1 cellular context compared by ENCODE assay signal in the genomic region with DNA sequence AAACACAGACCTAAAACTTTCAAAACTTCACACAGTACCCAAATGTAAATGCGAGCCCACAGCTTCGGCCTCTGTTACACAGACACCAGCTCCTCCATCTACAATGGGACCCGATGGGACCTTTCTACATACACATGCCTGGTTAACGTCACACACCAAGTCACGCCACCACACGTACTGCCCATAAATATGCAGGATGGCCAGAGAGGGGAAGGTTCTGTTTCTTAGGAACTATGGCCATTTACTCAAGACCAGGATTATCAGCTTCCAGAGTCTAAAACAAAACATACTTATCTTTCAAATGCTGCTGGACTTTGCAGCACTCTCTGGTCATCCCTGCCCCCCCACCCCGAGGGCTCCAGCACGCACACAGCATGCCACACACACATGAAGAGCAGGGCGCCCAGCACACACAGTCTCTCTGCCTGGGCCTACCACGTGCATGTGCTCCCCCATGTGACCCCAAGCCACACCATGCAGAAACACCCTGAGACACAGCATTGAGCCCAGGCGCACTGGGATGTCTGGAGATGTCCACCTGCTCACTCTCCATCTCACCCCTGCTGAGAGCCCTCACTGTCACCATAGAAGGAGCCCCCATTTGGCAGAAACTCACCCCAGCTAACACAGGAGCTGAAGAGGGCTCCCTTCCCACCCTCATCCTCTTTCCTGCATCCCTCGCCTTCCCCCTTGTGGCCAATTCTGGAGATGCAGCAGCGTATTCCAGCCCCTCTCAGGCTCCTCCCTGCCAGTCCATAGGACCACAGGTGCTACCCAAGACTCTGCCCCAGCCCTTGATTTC.
A peak's percentile ranks its signal among the peaks of the same experiment; 100 is the strongest.
TF ChIP-seq lines count a peak whose summit lies in the region.

No MANE protein-coding gene starts in this region.

TF ChIP-seq in K562, 482 proteins besides CTCF, POLR2A, EP300 and RAD21 (continued from another document and continues in another):
- TF ChIP-seq ZBTB2 (IDR thresholded peaks at IDR 0.05) (no peak), KLF16 (IDR thresholded peaks at IDR 0.05) (peak; percentile 44; the same call in 1 of the 2 replicates), SIN3B (IDR thresholded peaks at IDR 0.05; ENCODE audit: low read depth) (no peak), TBP (optimal IDR thresholded peaks at IDR 0.05; ENCODE audit: low read depth, low read length) (peak; percentile 62), ZBTB43 (CRISPR knock-in tag; IDR thresholded peaks at IDR 0.05) (no peak), ZNF263 (CRISPR knock-in tag; IDR thresholded peaks at IDR 0.05; ENCODE audit: borderline replicate concordance) (peak; percentile 90; the same call in 1 of the 2 replicates), CC2D1A (IDR thresholded peaks at IDR 0.05) (peak; percentile 70; the same call in 1 of the 2 replicates), FOXM1 (IDR thresholded peaks at IDR 0.05; ENCODE audit: low read depth) (no peak), FOXM1 (CRISPR knock-in tag; IDR thresholded peaks at IDR 0.05; ENCODE audit: low read depth) (0 out of 2 replicates have a peak, but pooled peaks have one; percentile 5), HDAC1 (IDR thresholded peaks at IDR 0.05) (peak in 1 of 2 experiments; percentile 37; a peak in 2 of 4 replicates), ZNF253 (CRISPR knock-in tag; conservative IDR thresholded peaks at IDR 0.05) (no peak), THRAP3 (IDR thresholded peaks at IDR 0.05; ENCODE audit: borderline replicate concordance) (0 out of 2 replicates have a peak, but pooled peaks have one; percentile 24), DEAF1 (CRISPR knock-in tag; IDR thresholded peaks at IDR 0.05) (peak; percentile 53; the same call in 1 of the 2 replicates), STAG1 (CRISPR knock-in tag; IDR thresholded peaks at IDR 0.05; ENCODE audit: borderline replicate concordance) (peak; percentile 84), L3MBTL2 (IDR thresholded peaks at IDR 0.05) (peak; percentile 76), PHF8 (IDR thresholded peaks at IDR 0.05; ENCODE audit: borderline replicate concordance, low read length) (no peak), ZBTB33 (CRISPR knock-in tag; IDR thresholded peaks at IDR 0.05) (0 out of 2 replicates have a peak, but pooled peaks have one; percentile 29), ARID1B (IDR thresholded peaks at IDR 0.05) (peak; percentile 21; the same call in 1 of the 2 replicates), PRMT5 (CRISPR knock-in tag; IDR thresholded peaks at IDR 0.05) (0 out of 2 replicates have a peak, but pooled peaks have one; percentile 34), BRD9 (IDR thresholded peaks at IDR 0.05; ENCODE audit: low read depth, partially characterized antibody) (no peak), NCOA1 (IDR thresholded peaks at IDR 0.05; ENCODE audit: low read depth) (no peak), PHF21A (IDR thresholded peaks at IDR 0.05; ENCODE audit: borderline replicate concordance, low read depth) (no peak), MYC (IDR thresholded peaks at IDR 0.05; ENCODE audit: low read depth, low read length) (peak; percentile 61), MYC (CRISPR knock-in tag; IDR thresholded peaks at IDR 0.05; ENCODE audit: borderline replicate concordance, low read depth) (no peak), CREB1 (IDR thresholded peaks at IDR 0.05) (no peak), CREB1 (CRISPR knock-in tag; IDR thresholded peaks at IDR 0.05) (0 out of 2 replicates have a peak, but pooled peaks have one; percentile 24), CTBP1 (IDR thresholded peaks at IDR 0.05; ENCODE audit: borderline replicate concordance) (peak; percentile 37; the same call in 1 of the 2 replicates), MCM7 (IDR thresholded peaks at IDR 0.05) (no peak), ARHGAP35 (IDR thresholded peaks at IDR 0.05; ENCODE audit: partially characterized antibody) (no peak), ZFX (CRISPR knock-in tag; IDR thresholded peaks at IDR 0.05) (peak; percentile 28; the same call in 1 of the 2 replicates), HNRNPUL1 (IDR thresholded peaks at IDR 0.05; ENCODE audit: low read length) (no peak), SMARCE1 (IDR thresholded peaks at IDR 0.05) (no peak)
- TF ChIP-seq, protein P1, sequence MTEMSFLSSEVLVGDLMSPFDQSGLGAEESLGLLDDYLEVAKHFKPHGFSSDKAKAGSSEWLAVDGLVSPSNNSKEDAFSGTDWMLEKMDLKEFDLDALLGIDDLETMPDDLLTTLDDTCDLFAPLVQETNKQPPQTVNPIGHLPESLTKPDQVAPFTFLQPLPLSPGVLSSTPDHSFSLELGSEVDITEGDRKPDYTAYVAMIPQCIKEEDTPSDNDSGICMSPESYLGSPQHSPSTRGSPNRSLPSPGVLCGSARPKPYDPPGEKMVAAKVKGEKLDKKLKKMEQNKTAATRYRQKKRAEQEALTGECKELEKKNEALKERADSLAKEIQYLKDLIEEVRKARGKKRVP (CRISPR knock-in tag; IDR thresholded peaks at IDR 0.05): no peak
- TF ChIP-seq, protein P2, sequence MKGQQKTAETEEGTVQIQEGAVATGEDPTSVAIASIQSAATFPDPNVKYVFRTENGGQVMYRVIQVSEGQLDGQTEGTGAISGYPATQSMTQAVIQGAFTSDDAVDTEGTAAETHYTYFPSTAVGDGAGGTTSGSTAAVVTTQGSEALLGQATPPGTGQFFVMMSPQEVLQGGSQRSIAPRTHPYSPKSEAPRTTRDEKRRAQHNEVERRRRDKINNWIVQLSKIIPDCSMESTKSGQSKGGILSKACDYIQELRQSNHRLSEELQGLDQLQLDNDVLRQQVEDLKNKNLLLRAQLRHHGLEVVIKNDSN (CRISPR knock-in tag; IDR thresholded peaks at IDR 0.05): peak; percentile 86
- TF ChIP-seq, protein P3, sequence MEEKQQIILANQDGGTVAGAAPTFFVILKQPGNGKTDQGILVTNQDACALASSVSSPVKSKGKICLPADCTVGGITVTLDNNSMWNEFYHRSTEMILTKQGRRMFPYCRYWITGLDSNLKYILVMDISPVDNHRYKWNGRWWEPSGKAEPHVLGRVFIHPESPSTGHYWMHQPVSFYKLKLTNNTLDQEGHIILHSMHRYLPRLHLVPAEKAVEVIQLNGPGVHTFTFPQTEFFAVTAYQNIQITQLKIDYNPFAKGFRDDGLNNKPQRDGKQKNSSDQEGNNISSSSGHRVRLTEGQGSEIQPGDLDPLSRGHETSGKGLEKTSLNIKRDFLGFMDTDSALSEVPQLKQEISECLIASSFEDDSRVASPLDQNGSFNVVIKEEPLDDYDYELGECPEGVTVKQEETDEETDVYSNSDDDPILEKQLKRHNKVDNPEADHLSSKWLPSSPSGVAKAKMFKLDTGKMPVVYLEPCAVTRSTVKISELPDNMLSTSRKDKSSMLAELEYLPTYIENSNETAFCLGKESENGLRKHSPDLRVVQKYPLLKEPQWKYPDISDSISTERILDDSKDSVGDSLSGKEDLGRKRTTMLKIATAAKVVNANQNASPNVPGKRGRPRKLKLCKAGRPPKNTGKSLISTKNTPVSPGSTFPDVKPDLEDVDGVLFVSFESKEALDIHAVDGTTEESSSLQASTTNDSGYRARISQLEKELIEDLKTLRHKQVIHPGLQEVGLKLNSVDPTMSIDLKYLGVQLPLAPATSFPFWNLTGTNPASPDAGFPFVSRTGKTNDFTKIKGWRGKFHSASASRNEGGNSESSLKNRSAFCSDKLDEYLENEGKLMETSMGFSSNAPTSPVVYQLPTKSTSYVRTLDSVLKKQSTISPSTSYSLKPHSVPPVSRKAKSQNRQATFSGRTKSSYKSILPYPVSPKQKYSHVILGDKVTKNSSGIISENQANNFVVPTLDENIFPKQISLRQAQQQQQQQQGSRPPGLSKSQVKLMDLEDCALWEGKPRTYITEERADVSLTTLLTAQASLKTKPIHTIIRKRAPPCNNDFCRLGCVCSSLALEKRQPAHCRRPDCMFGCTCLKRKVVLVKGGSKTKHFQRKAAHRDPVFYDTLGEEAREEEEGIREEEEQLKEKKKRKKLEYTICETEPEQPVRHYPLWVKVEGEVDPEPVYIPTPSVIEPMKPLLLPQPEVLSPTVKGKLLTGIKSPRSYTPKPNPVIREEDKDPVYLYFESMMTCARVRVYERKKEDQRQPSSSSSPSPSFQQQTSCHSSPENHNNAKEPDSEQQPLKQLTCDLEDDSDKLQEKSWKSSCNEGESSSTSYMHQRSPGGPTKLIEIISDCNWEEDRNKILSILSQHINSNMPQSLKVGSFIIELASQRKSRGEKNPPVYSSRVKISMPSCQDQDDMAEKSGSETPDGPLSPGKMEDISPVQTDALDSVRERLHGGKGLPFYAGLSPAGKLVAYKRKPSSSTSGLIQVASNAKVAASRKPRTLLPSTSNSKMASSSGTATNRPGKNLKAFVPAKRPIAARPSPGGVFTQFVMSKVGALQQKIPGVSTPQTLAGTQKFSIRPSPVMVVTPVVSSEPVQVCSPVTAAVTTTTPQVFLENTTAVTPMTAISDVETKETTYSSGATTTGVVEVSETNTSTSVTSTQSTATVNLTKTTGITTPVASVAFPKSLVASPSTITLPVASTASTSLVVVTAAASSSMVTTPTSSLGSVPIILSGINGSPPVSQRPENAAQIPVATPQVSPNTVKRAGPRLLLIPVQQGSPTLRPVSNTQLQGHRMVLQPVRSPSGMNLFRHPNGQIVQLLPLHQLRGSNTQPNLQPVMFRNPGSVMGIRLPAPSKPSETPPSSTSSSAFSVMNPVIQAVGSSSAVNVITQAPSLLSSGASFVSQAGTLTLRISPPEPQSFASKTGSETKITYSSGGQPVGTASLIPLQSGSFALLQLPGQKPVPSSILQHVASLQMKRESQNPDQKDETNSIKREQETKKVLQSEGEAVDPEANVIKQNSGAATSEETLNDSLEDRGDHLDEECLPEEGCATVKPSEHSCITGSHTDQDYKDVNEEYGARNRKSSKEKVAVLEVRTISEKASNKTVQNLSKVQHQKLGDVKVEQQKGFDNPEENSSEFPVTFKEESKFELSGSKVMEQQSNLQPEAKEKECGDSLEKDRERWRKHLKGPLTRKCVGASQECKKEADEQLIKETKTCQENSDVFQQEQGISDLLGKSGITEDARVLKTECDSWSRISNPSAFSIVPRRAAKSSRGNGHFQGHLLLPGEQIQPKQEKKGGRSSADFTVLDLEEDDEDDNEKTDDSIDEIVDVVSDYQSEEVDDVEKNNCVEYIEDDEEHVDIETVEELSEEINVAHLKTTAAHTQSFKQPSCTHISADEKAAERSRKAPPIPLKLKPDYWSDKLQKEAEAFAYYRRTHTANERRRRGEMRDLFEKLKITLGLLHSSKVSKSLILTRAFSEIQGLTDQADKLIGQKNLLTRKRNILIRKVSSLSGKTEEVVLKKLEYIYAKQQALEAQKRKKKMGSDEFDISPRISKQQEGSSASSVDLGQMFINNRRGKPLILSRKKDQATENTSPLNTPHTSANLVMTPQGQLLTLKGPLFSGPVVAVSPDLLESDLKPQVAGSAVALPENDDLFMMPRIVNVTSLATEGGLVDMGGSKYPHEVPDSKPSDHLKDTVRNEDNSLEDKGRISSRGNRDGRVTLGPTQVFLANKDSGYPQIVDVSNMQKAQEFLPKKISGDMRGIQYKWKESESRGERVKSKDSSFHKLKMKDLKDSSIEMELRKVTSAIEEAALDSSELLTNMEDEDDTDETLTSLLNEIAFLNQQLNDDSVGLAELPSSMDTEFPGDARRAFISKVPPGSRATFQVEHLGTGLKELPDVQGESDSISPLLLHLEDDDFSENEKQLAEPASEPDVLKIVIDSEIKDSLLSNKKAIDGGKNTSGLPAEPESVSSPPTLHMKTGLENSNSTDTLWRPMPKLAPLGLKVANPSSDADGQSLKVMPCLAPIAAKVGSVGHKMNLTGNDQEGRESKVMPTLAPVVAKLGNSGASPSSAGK (IDR thresholded peaks at IDR 0.05): no peak; the same call in 1 of the 2 replicates
- TF ChIP-seq, protein P4, sequence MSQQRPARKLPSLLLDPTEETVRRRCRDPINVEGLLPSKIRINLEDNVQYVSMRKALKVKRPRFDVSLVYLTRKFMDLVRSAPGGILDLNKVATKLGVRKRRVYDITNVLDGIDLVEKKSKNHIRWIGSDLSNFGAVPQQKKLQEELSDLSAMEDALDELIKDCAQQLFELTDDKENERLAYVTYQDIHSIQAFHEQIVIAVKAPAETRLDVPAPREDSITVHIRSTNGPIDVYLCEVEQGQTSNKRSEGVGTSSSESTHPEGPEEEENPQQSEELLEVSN (IDR thresholded peaks at IDR 0.05; ENCODE audit: borderline replicate concordance in 1 of 2, extremely low read depth in 1 of 2, insufficient read depth in 1 of 2, insufficient read length in 1 of 2, low read depth in 1 of 2, low read length in 1 of 2, poor library complexity in 1 of 2, severe bottlenecking in 1 of 2): peak; percentile 56 to 61
